ENCODE assay signal across 1 cellular context in genomic region chr3:112127522-112128494, GRCh38.
TF ChIP-seq lines count a peak whose summit lies in the region.

No MANE protein-coding gene starts in this region.

TF ChIP-seq in H1, 55 proteins besides CTCF, POLR2A, EP300 and RAD21:
- TF ChIP-seq RFX5 (IDR thresholded peaks at IDR 0.05; ENCODE audit: borderline replicate concordance, low read depth, low read length) (no peak), POLR2AphosphoS5 (IDR thresholded peaks at IDR 0.05; ENCODE audit: low read depth, low read length) (no peak), MAFK (IDR thresholded peaks at IDR 0.05; ENCODE audit: low read depth, low read length) (no peak), E2F6 (IDR thresholded peaks at IDR 0.05) (no peak), KDM5A (IDR thresholded peaks at IDR 0.05; ENCODE audit: low read length) (no peak), NRF1 (IDR thresholded peaks at IDR 0.05; ENCODE audit: low read depth, low read length) (no peak), TCF12 (IDR thresholded peaks at IDR 0.05; ENCODE audit: low read depth, low read length) (no peak), TEAD4 (IDR thresholded peaks at IDR 0.05; ENCODE audit: low read depth, low read length) (no peak), RNF2 (IDR thresholded peaks at IDR 0.05; ENCODE audit: borderline replicate concordance, low read depth, low read length, missing control alignments, poor library complexity, severe bottlenecking) (no peak), SP2 (IDR thresholded peaks at IDR 0.05; ENCODE audit: low read length) (no peak), ASH2L (IDR thresholded peaks at IDR 0.05; ENCODE audit: low read length) (no peak), CEBPB (IDR thresholded peaks at IDR 0.05; ENCODE audit: low read depth, low read length) (no peak), SAP30 (IDR thresholded peaks at IDR 0.05; ENCODE audit: insufficient read depth, insufficient replicate concordance, low read length) (no peak)
